In the genomic region with DNA sequence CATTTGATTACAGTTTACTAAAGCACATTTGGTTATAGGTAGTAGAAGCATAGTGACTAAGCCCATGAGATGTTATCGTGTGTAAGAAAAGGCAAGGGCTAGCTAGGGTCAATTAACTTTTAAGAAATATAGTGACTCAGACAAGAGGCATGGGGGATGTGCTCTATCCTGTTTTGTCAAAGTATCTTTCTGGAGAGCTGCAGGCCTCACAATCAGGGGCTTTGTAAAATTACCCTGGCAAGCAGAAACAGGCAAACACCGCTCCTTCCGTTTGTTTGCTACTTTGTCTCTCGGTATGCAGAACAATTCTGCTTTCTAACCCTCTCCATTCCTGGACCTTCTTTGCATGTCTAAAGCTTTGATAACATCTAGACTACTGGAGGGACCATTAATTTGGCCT, we compare ENCODE assay signal across 1 cellular context.
A peak's percentile ranks its signal among the peaks of the same experiment; 100 is the strongest.
TF ChIP-seq lines count a peak whose summit lies in the region.

No MANE protein-coding gene starts in this region.

TF ChIP-seq in endothelial cell of umbilical vein, 7 proteins besides CTCF, POLR2A, EP300 and RAD21:
- TF ChIP-seq JUN (IDR thresholded peaks at IDR 0.05; ENCODE audit: borderline replicate concordance, insufficient read depth, insufficient read length, low read depth) = peak; percentile 67
- no peak for TF ChIP-seq MAX (IDR thresholded peaks at IDR 0.05; ENCODE audit: insufficient read depth, insufficient read length)
- TF ChIP-seq POLR2AphosphoS5 (IDR thresholded peaks at IDR 0.05; ENCODE audit: insufficient read depth, low read depth, low read length) = no peak
- peak; percentile 74 for TF ChIP-seq FOS (IDR thresholded peaks at IDR 0.05; ENCODE audit: borderline replicate concordance, insufficient read depth, low read length)
- TF ChIP-seq GATA2 (IDR thresholded peaks at IDR 0.05; ENCODE audit: insufficient read depth, insufficient read length, low read depth, low read length) = peak; percentile 93
